ENCODE assay signal across 8 cellular contexts in genomic region chr3:123960791-123961507, GRCh38. TPM values are rescaled to one million over a fixed set of nuclear protein-coding genes. Genes with fewer than 3 reads are reported as not detected.
DNase-seq lines count a peak whose midpoint lies in the region; ATAC-seq and TF ChIP-seq lines count a peak whose summit lies in the region.

CCDC14 (minus strand) TSS chr3:123961229; CDS start chr3:123961173, 56 bp downstream.

- DNase-seq in NCI-H748 treated with DMSO at 0.1 percent for 48 hours (lab: John Stamatoyannopoulos, UW): peak; percentile 85
- peak; percentile 60 to 71 for DNase-seq in activated CD4-positive, alpha-beta T cell treated with anti-CD3 and anti-CD28 coated beads, Interleukin-2, amount 50 U/mL, for 4 hours
- peak; percentile 55 to 92 (median 85) for DNase-seq in dorsolateral prefrontal cortex
- DNase-seq in stimulated activated CD4-positive, alpha-beta T cell treated with anti-CD3 and anti-CD28 coated beads, Interleukin-4, amount 100 ng/mL, for 1 hour: peak; percentile 76

- H3K9ac ChIP-seq in liver (ENCODE audit: low read depth in 1 of 2, low read length in 2 of 2): peak within 1 kb of the TSS; percentile 37 to 85

- H3K27me3 ChIP-seq in dorsolateral prefrontal cortex: no peaks in the 10 kb centered on the region
- H3K27me3 ChIP-seq in liver (ENCODE audit: control insufficient read depth in 4 of 4, insufficient read depth in 4 of 4, low read length in 3 of 4): no peaks in the 10 kb centered on the region

- intact Hi-C loops in dorsolateral prefrontal cortex (cut with DNase I): no loop called here

- peak; percentile 73 for ATAC-seq in GM19372 (IDR thresholded peaks at IDR 0.05; ENCODE audit: low read depth, unreplicated experiment)
- peak; percentile 85 for ATAC-seq in HG03521 (IDR thresholded peaks at IDR 0.05; ENCODE audit: unreplicated experiment)

- H3K9me3 ChIP-seq in liver (ENCODE audit: control insufficient read depth in 4 of 4, low read length in 3 of 4): no peaks in the 10 kb centered on the region

- peak in 1 of 2 donors; percentile 45 for TF ChIP-seq RAD21 in liver (IDR thresholded peaks at IDR 0.05)

- peak within 1 kb of the TSS; percentile 58 to 93 (median 78) for H3K4me3 ChIP-seq in dorsolateral prefrontal cortex
- H3K4me3 ChIP-seq in liver (ENCODE audit: low read depth in 1 of 3, low read length in 3 of 3): peak within 1 kb of the TSS; percentile 55 to 85 (median 84)

- TF ChIP-seq CTCF in C4-2B (conservative IDR thresholded peaks at IDR 0.05): no peak
- peak in 17 of 56 donors; percentile 7 to 35 (median 25) for TF ChIP-seq CTCF in dorsolateral prefrontal cortex (IDR thresholded peaks at IDR 0.05 in 54 of 56, conservative IDR thresholded peaks at IDR 0.05 in 2 of 56; ENCODE audit: low read depth in 1 of 56, partially characterized antibody in 56 of 56)
- peak; percentile 6 for TF ChIP-seq CTCF in liver (IDR thresholded peaks at IDR 0.05; ENCODE audit: low read depth, low read length, missing input control)

- peaks cover 2 to 26% (median 24%) of the 10 kb centered on the region in 4 donors for H3K4me1 ChIP-seq in liver (ENCODE audit: control insufficient read depth in 4 of 4, insufficient read depth in 4 of 4, low read length in 3 of 4)

- H3K27ac ChIP-seq in C4-2B: peak within 1 kb of the TSS; percentile 90
- peak within 1 kb of the TSS in 46 of 59 donors; percentile 3 to 83 (median 60) for H3K27ac ChIP-seq in dorsolateral prefrontal cortex
- H3K27ac ChIP-seq in liver (ENCODE audit: low read depth in 1 of 2, low read length in 2 of 2): peak within 1 kb of the TSS; percentile 66 to 77

- under 1% methylated on average over 55 of the region's 55 CpGs for WGBS in liver

- H3K36me3 ChIP-seq in liver (ENCODE audit: control insufficient read depth in 4 of 4, insufficient read depth in 3 of 4, low read depth in 1 of 4, low read length in 3 of 4): no peaks in the 10 kb centered on the region

TF ChIP-seq in liver, 16 proteins besides CTCF, POLR2A, EP300 and RAD21:
- no peak for TF ChIP-seq JUND (IDR thresholded peaks at IDR 0.05)
- TF ChIP-seq NR2F2 (IDR thresholded peaks at IDR 0.05): no peak
- TF ChIP-seq GABPA (IDR thresholded peaks at IDR 0.05 in 1 of 2, conservative IDR thresholded peaks at IDR 0.05 in 1 of 2): peak; percentile 84 to 90
- TF ChIP-seq MAX (IDR thresholded peaks at IDR 0.05): peak; percentile 38
- TF ChIP-seq RXRA (IDR thresholded peaks at IDR 0.05): peak in 1 of 2 donors; percentile 34
- peak; percentile 55 for TF ChIP-seq YY1 (IDR thresholded peaks at IDR 0.05)
- TF ChIP-seq SP1 (IDR thresholded peaks at IDR 0.05): peak; percentile 54
- peak; percentile 27 to 28 for TF ChIP-seq HNF4A (conservative IDR thresholded peaks at IDR 0.05)
- TF ChIP-seq REST (IDR thresholded peaks at IDR 0.05): peak; percentile 53
- TF ChIP-seq ZBTB33 (IDR thresholded peaks at IDR 0.05): no peak

RNA-seq across cellular contexts. Expression of gene CCDC14, which starts in this region (rescaled TPM):
- total RNA-seq in dorsolateral prefrontal cortex (10 to 100 TPM; 20.5 to 62.7 (median 37.7) TPM), liver (10 to 100 TPM; 22.5 to 32.5 TPM)
- polyA plus RNA-seq in liver: 1 to 10 TPM; 3.7 to 6.8 TPM

Comparison
In these comparisons a context has a peak if more than half of its experiments do, and no peak if none do; other contexts are left out.
1. Peak in every context shown above with its lines: DNase-seq, ATAC-seq, H3K4me3 ChIP-seq and H3K27ac ChIP-seq.